9 cellular contexts compared by ENCODE assay signal in genomic region chr12:100268835-100269564, GRCh38. TPM values are rescaled to one million over a fixed set of nuclear protein-coding genes. Genes with fewer than 3 reads are reported as not detected.
DNase-seq lines count a peak whose midpoint lies in the region; ATAC-seq, FAIRE-seq and TF ChIP-seq lines count a peak whose summit lies in the region.
"Had no signal": no experiment of that assay in that cellular context is flagged by ENCODE, and none has a peak within 500 bp of the region (broad histone marks: within the 10 kb centered on the region; RNA-seq: fewer than 3 reads in every experiment).

No MANE protein-coding gene starts in this region.

- H3K4me3 ChIP-seq in A549 = peak overlapping the region; percentile 86; the same call in 2 of the 3 replicates
- peak overlapping the region; percentile 91 to 93 (median 92); a peak in 5 of 6 replicates for H3K4me3 ChIP-seq in HepG2 (replicated peaks in 1 of 3; ENCODE audit: insufficient read depth in 1 of 3, low read depth in 2 of 3, low read length in 3 of 3)
- no peak overlapping the region for H3K4me3 ChIP-seq in SJCRH30
- peak overlapping the region in 2 of 4 donors; percentile 84 for H3K4me3 ChIP-seq in Peyer's patch

- POLR2A ChIA-PET in A549 (lab: Yijun Ruan, JAX) (no interaction called here), HepG2 (lab: Yijun Ruan, JAX) (no interaction called here)
- POLR2A ChIA-PET in activated naive CD8-positive, alpha-beta T cell treated with anti-CD3 and anti-CD28 coated beads, Interleukin-2, amount 10 ng/mL, durations not matched to agents 7 days and 5 days (lab: Charles Lee) = no interaction called here

- H2AFZ ChIP-seq in HepG2 (ENCODE audit: low read length) = no peak overlapping the region

- FAIRE-seq in A549 (lab: Jason Lieb, UNC) (no peak), H54 (lab: Jason Lieb, UNC) (peak; percentile 80), HepG2 (lab: Jason Lieb, UNC) (no peak)

- no peak for TF ChIP-seq POLR2A in A549 (IDR thresholded peaks at IDR 0.05; ENCODE audit: low read length)
- no peak for TF ChIP-seq POLR2A in H54 (IDR thresholded peaks at IDR 0.05; ENCODE audit: low read depth, low read length)
- no peak for TF ChIP-seq POLR2A in HepG2 (IDR thresholded peaks at IDR 0.05; ENCODE audit: insufficient read depth in 1 of 2, low read depth in 2 of 2, low read length in 2 of 2)
- TF ChIP-seq POLR2A in Peyer's patch (IDR thresholded peaks at IDR 0.05) = no peak

- H3K4me2 ChIP-seq in A549 (peak overlapping the region; percentile 91), HepG2 (ENCODE audit: low read depth, low read length) (peak overlapping the region; percentile 91)

- H4K20me1 ChIP-seq in HepG2 (ENCODE audit: insufficient read depth, low read length) = peaks cover 10% of the 10 kb centered on the region; the same call in 1 of the 2 replicates

- peaks cover 5% of the 10 kb centered on the region for H3K36me3 Mint-ChIP-seq in activated naive CD8-positive, alpha-beta T cell treated with anti-CD3 and anti-CD28 coated beads, Interleukin-2, amount 10 ng/mL, durations not matched to agents 7 days and 5 days

- in situ Hi-C loops in HepG2 (cut with HindIII; ENCODE audit: extremely low pct_ligation_motif_present, low pct_unique_long_range_greater_than_20kb) = no loop called here

- H3K36me3 ChIP-seq in HepG2 (replicated peaks in 1 of 2; ENCODE audit: control insufficient read depth in 1 of 2, insufficient read depth in 2 of 2, low read length in 2 of 2) (no peaks in the 10 kb centered on the region; a peak in 1 of 5 replicates), SJCRH30 (no peaks in the 10 kb centered on the region), Peyer's patch (no peaks in the 10 kb centered on the region)

- no peak for TF ChIP-seq EP300 in A549 (IDR thresholded peaks at IDR 0.05)
- no peak for TF ChIP-seq EP300 in HepG2 (IDR thresholded peaks at IDR 0.05; ENCODE audit: low read depth in 2 of 2, low read length in 2 of 2)
- TF ChIP-seq EP300 in HepG2 (CRISPR knock-in tag; IDR thresholded peaks at IDR 0.05; ENCODE audit: borderline replicate concordance) = no peak

- no peaks in the 10 kb centered on the region; a peak in 1 of 5 replicates for H3K27me3 ChIP-seq in HepG2 (ENCODE audit: control insufficient read depth in 1 of 2, insufficient read depth in 2 of 2, low read length in 2 of 2)
- no peaks in the 10 kb centered on the region for H3K27me3 ChIP-seq in SJCRH30
- H3K27me3 ChIP-seq in Peyer's patch = no peaks in the 10 kb centered on the region

- peak overlapping the region; percentile 96; the same call in 1 of the 2 replicates for H3K9ac ChIP-seq in HepG2 (ENCODE audit: insufficient read depth, low read depth, low read length)

- no peak for ATAC-seq in A549
- no peak for ATAC-seq in activated naive CD8-positive, alpha-beta T cell treated with anti-CD3 and anti-CD28 coated beads, Interleukin-2, amount 10 ng/mL, durations not matched to agents 7 days and 5 days (ENCODE audit: low read depth)
- ATAC-seq in HepG2 = no peak
- ATAC-seq in GM18511 (IDR thresholded peaks at IDR 0.05; ENCODE audit: unreplicated experiment) = no peak
- ATAC-seq: mucosa of descending colon had no signal

- TF ChIP-seq RAD21 in A549 (conservative IDR thresholded peaks at IDR 0.05 in 1 of 2, IDR thresholded peaks at IDR 0.05 in 1 of 2) (no peak), HepG2 (CRISPR knock-in tag; IDR thresholded peaks at IDR 0.05) (no peak)

- 76% methylated on average over 5 of the region's 5 CpGs for WGBS in A549 (ENCODE audit: missing lambda C conversion rate)
- WGBS in HepG2 (ENCODE audit: low lambda C conversion rate) = 35% methylated on average over 5 of the region's 5 CpGs

- BruUV-seq in HepG2 (replicated peaks; lab: Mats Ljungman, UMichigan) = no TSS peak

- DNase-seq in A549 (ENCODE audit: low read depth in 1 of 2, low spot score in 1 of 2) = no peak
- DNase-seq in H54 (ENCODE audit: insufficient read length, low spot score) = no peak
- no peak for DNase-seq in activated naive CD8-positive, alpha-beta T cell treated with anti-CD3 and anti-CD28 coated beads, Interleukin-2, amount 10 ng/mL, durations not matched to agents 7 days and 5 days
- no peak for DNase-seq in HepG2 (ENCODE audit: low spot score)
- DNase-seq in head of caudate nucleus = no peak
- no peak for DNase-seq in SJCRH30
- DNase-seq in Peyer's patch = no peak
- DNase-seq: mucosa of descending colon had no signal

- CTCF ChIA-PET in A549 (lab: Yijun Ruan, JAX) (no interaction called here), HepG2 (lab: Yijun Ruan, JAX; ENCODE audit: low intra/inter-chr PET ratio, low total read pairs) (no interaction called here)

- peaks cover 63% of the 10 kb centered on the region for H3K79me2 ChIP-seq in HepG2 (ENCODE audit: insufficient read depth, low read length)

- H3K27ac ChIP-seq in A549 (no peak overlapping the region), HepG2 (ENCODE audit: extremely low read length, insufficient read depth, low read length) (peak overlapping the region; percentile 12), SJCRH30 (no peak overlapping the region), Peyer's patch (no peak overlapping the region)

- no peak for TF ChIP-seq CTCF in A549 (IDR thresholded peaks at IDR 0.05)
- TF ChIP-seq CTCF in HepG2 (CRISPR knock-in tag; IDR thresholded peaks at IDR 0.05) = no peak
- TF ChIP-seq CTCF in Peyer's patch (IDR thresholded peaks at IDR 0.05) = no peak

- H3K9me3 ChIP-seq in A549 = no peaks in the 10 kb centered on the region
- H3K9me3 ChIP-seq in HepG2 (ENCODE audit: low read length) = no peaks in the 10 kb centered on the region
- H3K9me3 ChIP-seq in SJCRH30 (replicated peaks) = no peaks in the 10 kb centered on the region
- no peaks in the 10 kb centered on the region for H3K9me3 ChIP-seq in Peyer's patch
- H3K9me3 ChIP-seq: mucosa of descending colon had no signal

- H3K27ac Mint-ChIP-seq in activated naive CD8-positive, alpha-beta T cell treated with anti-CD3 and anti-CD28 coated beads, Interleukin-2, amount 10 ng/mL, durations not matched to agents 7 days and 5 days = peak overlapping the region; percentile 62

- H3K4me1 ChIP-seq in A549 (peaks cover 17% of the 10 kb centered on the region; the same call in 2 of the 3 replicates), HepG2 (ENCODE audit: insufficient read depth, low read length) (peaks cover 41% of the 10 kb centered on the region), SJCRH30 (no peaks in the 10 kb centered on the region; the same call in 1 of the 2 replicates), Peyer's patch (peaks cover 0 to 28% (median 0%) of the 10 kb centered on the region in 4 donors)

- intact Hi-C loops in HepG2 (cut with micrococcal nuclease; ENCODE audit: unreplicated experiment) (loop anchor here (5.0 kb wide), 2 partner anchors 67 to 127 kb away; partner anchors contain the start of genes ACTR6 and BLTP3B), head of caudate nucleus (cut with DNase I) (no loop called here)

- H3K4me3 Mint-ChIP-seq in activated naive CD8-positive, alpha-beta T cell treated with anti-CD3 and anti-CD28 coated beads, Interleukin-2, amount 10 ng/mL, durations not matched to agents 7 days and 5 days = peak overlapping the region; percentile 91

- H3K4me1 Mint-ChIP-seq in activated naive CD8-positive, alpha-beta T cell treated with anti-CD3 and anti-CD28 coated beads, Interleukin-2, amount 10 ng/mL, durations not matched to agents 7 days and 5 days = peaks cover 27% of the 10 kb centered on the region

- H3K9me3 Mint-ChIP-seq in activated naive CD8-positive, alpha-beta T cell treated with anti-CD3 and anti-CD28 coated beads, Interleukin-2, amount 10 ng/mL, durations not matched to agents 7 days and 5 days = no peaks in the 10 kb centered on the region

- H3K27me3 Mint-ChIP-seq in activated naive CD8-positive, alpha-beta T cell treated with anti-CD3 and anti-CD28 coated beads, Interleukin-2, amount 10 ng/mL, durations not matched to agents 7 days and 5 days = no peaks in the 10 kb centered on the region

RNA-seq across cellular contexts. Expression of gene SCYL2, which starts 2.0 kb away (rescaled TPM):
- polyA plus RNA-seq in A549 (2011; rRNA removed) (45.5 and 51.7 TPM in 2 replicates), A549 (2017; fragmentation: RNase III; extraction: RNeasy Plus Mini Kit Qiagen cat#74134 plus additional on column Dnase treatment) (20.8 to 21.7 TPM (median 21.4 TPM) in 3 replicates), HepG2 (2011; rRNA removed) (9.3 and 11.4 TPM in 2 replicates)
- 6.2 and 7.1 TPM in 2 replicates for polyA plus RNA-seq in A549 (2012; cell fraction: cytosol; rRNA removed)
- 4.0 and 7.1 TPM in 2 replicates for polyA plus RNA-seq in A549 (2012; cell fraction: nucleus; rRNA removed)
- 40.5 and 51.0 TPM in 2 replicates for polyA minus RNA-seq in A549 (2011; rRNA and poly(A)+ RNA removed)
- 10 to 100 TPM; 37.2 to 37.8 TPM for total RNA-seq in activated naive CD8-positive, alpha-beta T cell treated with anti-CD3 and anti-CD28 coated beads, Interleukin-2, amount 10 ng/mL, durations not matched to agents 7 days and 5 days
- total RNA-seq in HepG2 (2016; rRNA removed; fragmentation: Illumina TruSeq; extraction: Trizol) (28.8 and 41.9 TPM in 2 replicates), Peyer's patch (10 to 100 TPM; 47.5 to 73.4 (median 52.6) TPM)
- total RNA-seq in HepG2 (2016; cell fraction: cytosol; rRNA removed; fragmentation: Illumina TruSeq; extraction: Trizol; ENCODE audit: low read depth) = 57.9 and 65.3 TPM in 2 replicates
- total RNA-seq in HepG2 (2016; cell fraction: insoluble cytoplasmic fraction; rRNA removed; fragmentation: Illumina TruSeq; extraction: Trizol) = 26.5 and 42.6 TPM in 2 replicates
- total RNA-seq in HepG2 (2016; cell fraction: membrane; rRNA removed; fragmentation: Illumina TruSeq; extraction: Trizol) = 20.6 and 24.8 TPM in 2 replicates
- 35.3 and 36.6 TPM in 2 replicates for total RNA-seq in HepG2 (2016; cell fraction: nucleus; rRNA removed; fragmentation: Illumina TruSeq; extraction: Trizol)
- 5.1 and 8.8 TPM in 2 replicates for polyA plus RNA-seq in HepG2 (2011; cell fraction: cytosol; rRNA removed)
- 8.6 and 9.3 TPM in 2 replicates for polyA plus RNA-seq in HepG2 (2011; cell fraction: nucleus; rRNA removed)
- 15.7 and 16.0 TPM in 2 replicates for polyA plus RNA-seq in HepG2 (2012)
- 1.2 and 1.4 TPM in 2 replicates for polyA plus RNA-seq in HepG2 (2016; cell fraction: cytosol; fragmentation: Illumina TruSeq; extraction: Trizol; ENCODE audit: low read depth)
- polyA plus RNA-seq in HepG2 (2016; cell fraction: insoluble cytoplasmic fraction; fragmentation: Illumina TruSeq; extraction: Trizol; ENCODE audit: low read depth) = 28.2 and 30.7 TPM in 2 replicates
- polyA plus RNA-seq in HepG2 (2016; cell fraction: membrane; fragmentation: Illumina TruSeq; extraction: Trizol; ENCODE audit: low read depth) = 4.9 and 5.7 TPM in 2 replicates
- 31.7 and 38.1 TPM in 2 replicates for polyA plus RNA-seq in HepG2 (2016; cell fraction: nucleus; fragmentation: Illumina TruSeq; extraction: Trizol; ENCODE audit: insufficient read depth, low read depth)
- 23.2 and 39.5 TPM in 2 replicates for polyA minus RNA-seq in HepG2 (2011; rRNA and poly(A)+ RNA removed; ENCODE audit: low replicate concordance)
- 17.8 and 20.7 TPM in 2 replicates for polyA minus RNA-seq in HepG2 (2011; cell fraction: cytosol; rRNA and poly(A)+ RNA removed)
- 35.4 and 53.0 TPM in 2 replicates for polyA minus RNA-seq in HepG2 (2011; cell fraction: nucleus; rRNA and poly(A)+ RNA removed)
- 42.5 and 49.0 TPM in 2 replicates for total RNA-seq in SJCRH30 (2014; rRNA removed; shearing (Covaris generic))

RNA-seq across cellular contexts. Expression of gene DEPDC4, which starts 2.1 kb away (rescaled TPM):
- polyA plus RNA-seq in A549 (2011; rRNA removed) = 3.4 and 6.3 TPM in 2 replicates
- 0.74 and 1.0 TPM in 2 replicates for polyA plus RNA-seq in A549 (2012; cell fraction: cytosol; rRNA removed)
- 0.23 and 0.36 TPM in 2 replicates for polyA plus RNA-seq in A549 (2012; cell fraction: nucleus; rRNA removed)
- 2.1 to 2.8 TPM (median 2.3 TPM) in 3 replicates for polyA plus RNA-seq in A549 (2017; fragmentation: RNase III; extraction: RNeasy Plus Mini Kit Qiagen cat#74134 plus additional on column Dnase treatment)
- polyA minus RNA-seq in A549 (2011; rRNA and poly(A)+ RNA removed) = 1.2 and 1.6 TPM in 2 replicates
- total RNA-seq in activated naive CD8-positive, alpha-beta T cell treated with anti-CD3 and anti-CD28 coated beads, Interleukin-2, amount 10 ng/mL, durations not matched to agents 7 days and 5 days = 1 to 10 TPM; 2.0 to 2.3 TPM
- total RNA-seq in HepG2 (2016; rRNA removed; fragmentation: Illumina TruSeq; extraction: Trizol) = 5.7 and 6.6 TPM in 2 replicates
- total RNA-seq in HepG2 (2016; cell fraction: cytosol; rRNA removed; fragmentation: Illumina TruSeq; extraction: Trizol; ENCODE audit: low read depth) = 2.9 and 4.6 TPM in 2 replicates
- 6.5 and 7.4 TPM in 2 replicates for total RNA-seq in HepG2 (2016; cell fraction: insoluble cytoplasmic fraction; rRNA removed; fragmentation: Illumina TruSeq; extraction: Trizol)
- 2.8 and 4.0 TPM in 2 replicates for total RNA-seq in HepG2 (2016; cell fraction: membrane; rRNA removed; fragmentation: Illumina TruSeq; extraction: Trizol)
- 6.1 and 8.7 TPM in 2 replicates for total RNA-seq in HepG2 (2016; cell fraction: nucleus; rRNA removed; fragmentation: Illumina TruSeq; extraction: Trizol)
- 1.5 and 2.2 TPM in 2 replicates for polyA plus RNA-seq in HepG2 (2011; rRNA removed)
- 1.7 and 4.9 TPM in 2 replicates for polyA plus RNA-seq in HepG2 (2011; cell fraction: cytosol; rRNA removed)
- 1.1 and 1.6 TPM in 2 replicates for polyA plus RNA-seq in HepG2 (2011; cell fraction: nucleus; rRNA removed)
- polyA plus RNA-seq in HepG2 (2012) = 1.6 and 3.5 TPM in 2 replicates
- polyA plus RNA-seq in HepG2 (2016; cell fraction: cytosol; fragmentation: Illumina TruSeq; extraction: Trizol; ENCODE audit: low read depth) = 1.8 and 2.8 TPM in 2 replicates
- 5.9 and 6.8 TPM in 2 replicates for polyA plus RNA-seq in HepG2 (2016; cell fraction: insoluble cytoplasmic fraction; fragmentation: Illumina TruSeq; extraction: Trizol; ENCODE audit: low read depth)
- polyA plus RNA-seq in HepG2 (2016; cell fraction: membrane; fragmentation: Illumina TruSeq; extraction: Trizol; ENCODE audit: low read depth) = 2.6 and 3.5 TPM in 2 replicates
- polyA plus RNA-seq in HepG2 (2016; cell fraction: nucleus; fragmentation: Illumina TruSeq; extraction: Trizol; ENCODE audit: insufficient read depth, low read depth) = 1.7 and 7.0 TPM in 2 replicates
- 0.44 and 1.1 TPM in 2 replicates for polyA minus RNA-seq in HepG2 (2011; rRNA and poly(A)+ RNA removed; ENCODE audit: low replicate concordance)
- polyA minus RNA-seq in HepG2 (2011; cell fraction: cytosol; rRNA and poly(A)+ RNA removed) = 1.6 and 2.0 TPM in 2 replicates
- polyA minus RNA-seq in HepG2 (2011; cell fraction: nucleus; rRNA and poly(A)+ RNA removed) = 8.1 and 9.9 TPM in 2 replicates
- total RNA-seq in SJCRH30 (2014; rRNA removed; shearing (Covaris generic)) = 4.2 and 5.1 TPM in 2 replicates
- total RNA-seq in Peyer's patch = 1 to 10 TPM in 2 of 4 donors, not detected in 2; 1.4 to 2.0 TPM

Comparison
In these comparisons a context has a peak if more than half of its experiments do, and no peak if none do; other contexts are left out.
1. Of the 38 proteins assayed by ChIP-seq in both HepG2 and A549: peak only in HepG2: none; only in A549: MAFK; in both: none; in neither: 37.